ENCODE assay signal across 3 cellular contexts in the genomic region with DNA sequence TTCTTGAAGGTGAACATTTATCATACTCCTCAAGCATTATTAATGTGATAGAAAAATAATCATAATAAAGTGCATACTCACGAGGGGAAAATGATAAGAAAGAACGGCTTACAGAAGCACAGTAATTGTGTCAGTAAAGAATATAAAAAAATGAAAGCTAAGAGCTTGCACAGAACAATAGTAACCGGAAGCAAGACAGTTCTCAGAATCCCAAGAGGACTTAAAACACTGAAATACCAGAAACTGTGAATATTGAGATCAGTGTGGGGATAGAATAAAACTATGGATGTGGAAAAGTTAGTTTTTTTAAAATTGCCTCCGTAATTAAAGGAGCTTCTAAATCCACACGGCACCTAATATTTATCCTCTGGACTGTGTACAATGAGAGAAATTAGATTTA.
TF ChIP-seq lines count a peak whose summit lies in the region.

No MANE protein-coding gene starts in this region.

TF ChIP-seq in SK-N-SH, 30 proteins besides CTCF, POLR2A, EP300 and RAD21 (continued from another document):
- TF ChIP-seq GABPA (IDR thresholded peaks at IDR 0.05; ENCODE audit: low read depth) (no peak), GATA2 (CRISPR knock-in tag; IDR thresholded peaks at IDR 0.05) (no peak), CHD2 (IDR thresholded peaks at IDR 0.05; ENCODE audit: low read length, partially characterized antibody) (no peak), ELF1 (IDR thresholded peaks at IDR 0.05) (no peak), RCOR1 (IDR thresholded peaks at IDR 0.05; ENCODE audit: low read length) (no peak), TAF1 (IDR thresholded peaks at IDR 0.05; ENCODE audit: borderline replicate concordance, low read depth, low read length) (no peak), FOXJ3 (CRISPR knock-in tag; IDR thresholded peaks at IDR 0.05) (no peak)
- TF ChIP-seq, protein P1, sequence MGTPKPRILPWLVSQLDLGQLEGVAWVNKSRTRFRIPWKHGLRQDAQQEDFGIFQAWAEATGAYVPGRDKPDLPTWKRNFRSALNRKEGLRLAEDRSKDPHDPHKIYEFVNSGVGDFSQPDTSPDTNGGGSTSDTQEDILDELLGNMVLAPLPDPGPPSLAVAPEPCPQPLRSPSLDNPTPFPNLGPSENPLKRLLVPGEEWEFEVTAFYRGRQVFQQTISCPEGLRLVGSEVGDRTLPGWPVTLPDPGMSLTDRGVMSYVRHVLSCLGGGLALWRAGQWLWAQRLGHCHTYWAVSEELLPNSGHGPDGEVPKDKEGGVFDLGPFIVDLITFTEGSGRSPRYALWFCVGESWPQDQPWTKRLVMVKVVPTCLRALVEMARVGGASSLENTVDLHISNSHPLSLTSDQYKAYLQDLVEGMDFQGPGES (IDR thresholded peaks at IDR 0.05; ENCODE audit: low read depth, low read length), result no peak

TF ChIP-seq in SK-N-SH treated with all-trans-retinoic acid at 6 μM for 48 hours, 23 proteins besides CTCF, POLR2A, EP300 and RAD21:
- TF ChIP-seq, protein P2, sequence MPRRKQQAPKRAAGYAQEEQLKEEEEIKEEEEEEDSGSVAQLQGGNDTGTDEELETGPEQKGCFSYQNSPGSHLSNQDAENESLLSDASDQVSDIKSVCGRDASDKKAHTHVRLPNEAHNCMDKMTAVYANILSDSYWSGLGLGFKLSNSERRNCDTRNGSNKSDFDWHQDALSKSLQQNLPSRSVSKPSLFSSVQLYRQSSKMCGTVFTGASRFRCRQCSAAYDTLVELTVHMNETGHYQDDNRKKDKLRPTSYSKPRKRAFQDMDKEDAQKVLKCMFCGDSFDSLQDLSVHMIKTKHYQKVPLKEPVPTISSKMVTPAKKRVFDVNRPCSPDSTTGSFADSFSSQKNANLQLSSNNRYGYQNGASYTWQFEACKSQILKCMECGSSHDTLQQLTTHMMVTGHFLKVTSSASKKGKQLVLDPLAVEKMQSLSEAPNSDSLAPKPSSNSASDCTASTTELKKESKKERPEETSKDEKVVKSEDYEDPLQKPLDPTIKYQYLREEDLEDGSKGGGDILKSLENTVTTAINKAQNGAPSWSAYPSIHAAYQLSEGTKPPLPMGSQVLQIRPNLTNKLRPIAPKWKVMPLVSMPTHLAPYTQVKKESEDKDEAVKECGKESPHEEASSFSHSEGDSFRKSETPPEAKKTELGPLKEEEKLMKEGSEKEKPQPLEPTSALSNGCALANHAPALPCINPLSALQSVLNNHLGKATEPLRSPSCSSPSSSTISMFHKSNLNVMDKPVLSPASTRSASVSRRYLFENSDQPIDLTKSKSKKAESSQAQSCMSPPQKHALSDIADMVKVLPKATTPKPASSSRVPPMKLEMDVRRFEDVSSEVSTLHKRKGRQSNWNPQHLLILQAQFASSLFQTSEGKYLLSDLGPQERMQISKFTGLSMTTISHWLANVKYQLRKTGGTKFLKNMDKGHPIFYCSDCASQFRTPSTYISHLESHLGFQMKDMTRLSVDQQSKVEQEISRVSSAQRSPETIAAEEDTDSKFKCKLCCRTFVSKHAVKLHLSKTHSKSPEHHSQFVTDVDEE (CRISPR knock-in tag; IDR thresholded peaks at IDR 0.05), result no peak
- TF ChIP-seq ZNF8 (CRISPR knock-in tag; IDR thresholded peaks at IDR 0.05) (no peak), TCF4 (CRISPR knock-in tag; IDR thresholded peaks at IDR 0.05; ENCODE audit: borderline replicate concordance) (no peak), ZFP30 (CRISPR knock-in tag; IDR thresholded peaks at IDR 0.05) (no peak), ZNF70 (CRISPR knock-in tag; IDR thresholded peaks at IDR 0.05) (no peak), OSR1 (CRISPR knock-in tag; IDR thresholded peaks at IDR 0.05) (no peak), ZNF565 (CRISPR knock-in tag; conservative IDR thresholded peaks at IDR 0.05; ENCODE audit: low read depth) (no peak), SNAI2 (CRISPR knock-in tag; IDR thresholded peaks at IDR 0.05) (no peak), RARB (CRISPR knock-in tag; IDR thresholded peaks at IDR 0.05) (no peak)

TF ChIP-seq in GM23338, 12 proteins besides CTCF, POLR2A, EP300 and RAD21 (continued from another document):
- no peak for TF ChIP-seq JUNB (IDR thresholded peaks at IDR 0.05; ENCODE audit: unreplicated experiment)
- no peak for TF ChIP-seq STAT1 (IDR thresholded peaks at IDR 0.05; ENCODE audit: unreplicated experiment)
- no peak for TF ChIP-seq POLR2AphosphoS5 (IDR thresholded peaks at IDR 0.05; ENCODE audit: low read depth)
- TF ChIP-seq EZH2 (IDR thresholded peaks at IDR 0.05; ENCODE audit: low read depth, unreplicated experiment), result no peak
- TF ChIP-seq, protein P3, sequence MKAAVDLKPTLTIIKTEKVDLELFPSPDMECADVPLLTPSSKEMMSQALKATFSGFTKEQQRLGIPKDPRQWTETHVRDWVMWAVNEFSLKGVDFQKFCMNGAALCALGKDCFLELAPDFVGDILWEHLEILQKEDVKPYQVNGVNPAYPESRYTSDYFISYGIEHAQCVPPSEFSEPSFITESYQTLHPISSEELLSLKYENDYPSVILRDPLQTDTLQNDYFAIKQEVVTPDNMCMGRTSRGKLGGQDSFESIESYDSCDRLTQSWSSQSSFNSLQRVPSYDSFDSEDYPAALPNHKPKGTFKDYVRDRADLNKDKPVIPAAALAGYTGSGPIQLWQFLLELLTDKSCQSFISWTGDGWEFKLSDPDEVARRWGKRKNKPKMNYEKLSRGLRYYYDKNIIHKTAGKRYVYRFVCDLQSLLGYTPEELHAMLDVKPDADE (IDR thresholded peaks at IDR 0.05), result no peak
- TF ChIP-seq NANOG (IDR thresholded peaks at IDR 0.05; ENCODE audit: borderline replicate concordance), result no peak
- TF ChIP-seq, protein P4, sequence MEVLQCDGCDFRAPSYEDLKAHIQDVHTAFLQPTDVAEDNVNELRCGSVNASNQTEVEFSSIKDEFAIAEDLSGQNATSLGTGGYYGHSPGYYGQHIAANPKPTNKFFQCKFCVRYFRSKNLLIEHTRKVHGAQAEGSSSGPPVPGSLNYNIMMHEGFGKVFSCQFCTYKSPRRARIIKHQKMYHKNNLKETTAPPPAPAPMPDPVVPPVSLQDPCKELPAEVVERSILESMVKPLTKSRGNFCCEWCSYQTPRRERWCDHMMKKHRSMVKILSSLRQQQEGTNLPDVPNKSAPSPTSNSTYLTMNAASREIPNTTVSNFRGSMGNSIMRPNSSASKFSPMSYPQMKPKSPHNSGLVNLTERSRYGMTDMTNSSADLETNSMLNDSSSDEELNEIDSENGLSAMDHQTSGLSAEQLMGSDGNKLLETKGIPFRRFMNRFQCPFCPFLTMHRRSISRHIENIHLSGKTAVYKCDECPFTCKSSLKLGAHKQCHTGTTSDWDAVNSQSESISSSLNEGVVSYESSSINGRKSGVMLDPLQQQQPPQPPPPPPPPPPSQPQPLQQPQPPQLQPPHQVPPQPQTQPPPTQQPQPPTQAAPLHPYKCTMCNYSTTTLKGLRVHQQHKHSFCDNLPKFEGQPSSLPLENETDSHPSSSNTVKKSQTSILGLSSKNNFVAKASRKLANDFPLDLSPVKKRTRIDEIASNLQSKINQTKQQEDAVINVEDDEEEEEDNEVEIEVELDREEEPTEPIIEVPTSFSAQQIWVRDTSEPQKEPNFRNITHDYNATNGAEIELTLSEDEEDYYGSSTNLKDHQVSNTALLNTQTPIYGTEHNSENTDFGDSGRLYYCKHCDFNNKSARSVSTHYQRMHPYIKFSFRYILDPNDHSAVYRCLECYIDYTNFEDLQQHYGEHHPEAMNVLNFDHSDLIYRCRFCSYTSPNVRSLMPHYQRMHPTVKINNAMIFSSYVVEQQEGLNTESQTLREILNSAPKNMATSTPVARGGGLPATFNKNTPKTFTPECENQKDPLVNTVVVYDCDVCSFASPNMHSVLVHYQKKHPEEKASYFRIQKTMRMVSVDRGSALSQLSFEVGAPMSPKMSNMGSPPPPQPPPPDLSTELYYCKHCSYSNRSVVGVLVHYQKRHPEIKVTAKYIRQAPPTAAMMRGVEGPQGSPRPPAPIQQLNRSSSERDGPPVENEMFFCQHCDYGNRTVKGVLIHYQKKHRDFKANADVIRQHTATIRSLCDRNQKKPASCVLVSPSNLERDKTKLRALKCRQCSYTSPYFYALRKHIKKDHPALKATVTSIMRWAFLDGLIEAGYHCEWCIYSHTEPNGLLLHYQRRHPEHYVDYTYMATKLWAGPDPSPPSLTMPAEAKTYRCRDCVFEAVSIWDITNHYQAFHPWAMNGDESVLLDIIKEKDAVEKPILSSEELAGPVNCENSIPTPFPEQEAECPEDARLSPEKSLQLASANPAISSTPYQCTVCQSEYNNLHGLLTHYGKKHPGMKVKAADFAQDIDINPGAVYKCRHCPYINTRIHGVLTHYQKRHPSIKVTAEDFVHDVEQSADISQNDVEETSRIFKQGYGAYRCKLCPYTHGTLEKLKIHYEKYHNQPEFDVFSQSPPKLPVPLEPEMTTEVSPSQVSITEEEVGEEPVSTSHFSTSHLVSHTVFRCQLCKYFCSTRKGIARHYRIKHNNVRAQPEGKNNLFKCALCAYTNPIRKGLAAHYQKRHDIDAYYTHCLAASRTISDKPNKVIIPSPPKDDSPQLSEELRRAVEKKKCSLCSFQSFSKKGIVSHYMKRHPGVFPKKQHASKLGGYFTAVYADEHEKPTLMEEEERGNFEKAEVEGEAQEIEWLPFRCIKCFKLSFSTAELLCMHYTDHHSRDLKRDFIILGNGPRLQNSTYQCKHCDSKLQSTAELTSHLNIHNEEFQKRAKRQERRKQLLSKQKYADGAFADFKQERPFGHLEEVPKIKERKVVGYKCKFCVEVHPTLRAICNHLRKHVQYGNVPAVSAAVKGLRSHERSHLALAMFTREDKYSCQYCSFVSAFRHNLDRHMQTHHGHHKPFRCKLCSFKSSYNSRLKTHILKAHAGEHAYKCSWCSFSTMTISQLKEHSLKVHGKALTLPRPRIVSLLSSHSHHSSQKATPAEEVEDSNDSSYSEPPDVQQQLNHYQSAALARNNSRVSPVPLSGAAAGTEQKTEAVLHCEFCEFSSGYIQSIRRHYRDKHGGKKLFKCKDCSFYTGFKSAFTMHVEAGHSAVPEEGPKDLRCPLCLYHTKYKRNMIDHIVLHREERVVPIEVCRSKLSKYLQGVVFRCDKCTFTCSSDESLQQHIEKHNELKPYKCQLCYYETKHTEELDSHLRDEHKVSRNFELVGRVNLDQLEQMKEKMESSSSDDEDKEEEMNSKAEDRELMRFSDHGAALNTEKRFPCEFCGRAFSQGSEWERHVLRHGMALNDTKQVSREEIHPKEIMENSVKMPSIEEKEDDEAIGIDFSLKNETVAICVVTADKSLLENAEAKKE (CRISPR knock-in tag; IDR thresholded peaks at IDR 0.05), result no peak
- TF ChIP-seq EZH2phosphoT487 (IDR thresholded peaks at IDR 0.05; ENCODE audit: unreplicated experiment), result no peak
- no peak for TF ChIP-seq CREB1 (CRISPR knock-in tag; IDR thresholded peaks at IDR 0.05; ENCODE audit: low read depth)
- TF ChIP-seq, protein P5, sequence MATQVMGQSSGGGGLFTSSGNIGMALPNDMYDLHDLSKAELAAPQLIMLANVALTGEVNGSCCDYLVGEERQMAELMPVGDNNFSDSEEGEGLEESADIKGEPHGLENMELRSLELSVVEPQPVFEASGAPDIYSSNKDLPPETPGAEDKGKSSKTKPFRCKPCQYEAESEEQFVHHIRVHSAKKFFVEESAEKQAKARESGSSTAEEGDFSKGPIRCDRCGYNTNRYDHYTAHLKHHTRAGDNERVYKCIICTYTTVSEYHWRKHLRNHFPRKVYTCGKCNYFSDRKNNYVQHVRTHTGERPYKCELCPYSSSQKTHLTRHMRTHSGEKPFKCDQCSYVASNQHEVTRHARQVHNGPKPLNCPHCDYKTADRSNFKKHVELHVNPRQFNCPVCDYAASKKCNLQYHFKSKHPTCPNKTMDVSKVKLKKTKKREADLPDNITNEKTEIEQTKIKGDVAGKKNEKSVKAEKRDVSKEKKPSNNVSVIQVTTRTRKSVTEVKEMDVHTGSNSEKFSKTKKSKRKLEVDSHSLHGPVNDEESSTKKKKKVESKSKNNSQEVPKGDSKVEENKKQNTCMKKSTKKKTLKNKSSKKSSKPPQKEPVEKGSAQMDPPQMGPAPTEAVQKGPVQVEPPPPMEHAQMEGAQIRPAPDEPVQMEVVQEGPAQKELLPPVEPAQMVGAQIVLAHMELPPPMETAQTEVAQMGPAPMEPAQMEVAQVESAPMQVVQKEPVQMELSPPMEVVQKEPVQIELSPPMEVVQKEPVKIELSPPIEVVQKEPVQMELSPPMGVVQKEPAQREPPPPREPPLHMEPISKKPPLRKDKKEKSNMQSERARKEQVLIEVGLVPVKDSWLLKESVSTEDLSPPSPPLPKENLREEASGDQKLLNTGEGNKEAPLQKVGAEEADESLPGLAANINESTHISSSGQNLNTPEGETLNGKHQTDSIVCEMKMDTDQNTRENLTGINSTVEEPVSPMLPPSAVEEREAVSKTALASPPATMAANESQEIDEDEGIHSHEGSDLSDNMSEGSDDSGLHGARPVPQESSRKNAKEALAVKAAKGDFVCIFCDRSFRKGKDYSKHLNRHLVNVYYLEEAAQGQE (IDR thresholded peaks at IDR 0.05; ENCODE audit: unreplicated experiment), result no peak
- no peak for TF ChIP-seq ZNF114 (CRISPR knock-in tag; IDR thresholded peaks at IDR 0.05)
